Comparison of ENCODE assay signal across 20 cellular contexts in genomic region chr17:55443904-55444303, GRCh38. TPM values are rescaled to one million over a fixed set of nuclear protein-coding genes. Genes with fewer than 3 reads are reported as not detected.
DNase-seq lines count a peak whose midpoint lies in the region; TF ChIP-seq lines count a peak whose summit lies in the region.
"Had no signal": no experiment of that assay in that cellular context is flagged by ENCODE, and none has a peak within 500 bp of the region (broad histone marks: within the 10 kb centered on the region; RNA-seq: fewer than 3 reads in every experiment).

No MANE protein-coding gene starts in this region.

- H3K27ac Mint-ChIP-seq in immature natural killer cell (no peak overlapping the region), chondrocyte (ENCODE audit: unreplicated experiment) (no peak overlapping the region)
- H3K27ac Mint-ChIP-seq: CD8-positive, alpha-beta memory T cell had no signal

- H3K36me3 Mint-ChIP-seq in immature natural killer cell (peaks cover 0 to 3% (median 0%) of the 10 kb centered on the region in 3 donors), chondrocyte (ENCODE audit: low read depth) (no peaks in the 10 kb centered on the region)
- H3K36me3 Mint-ChIP-seq: CD8-positive, alpha-beta memory T cell had no signal

- H3K27ac ChIP-seq in OCI-LY3 (ENCODE audit: low read length), result peak overlapping the region; percentile 89; the same call in 1 of the 2 replicates
- peak overlapping the region; percentile 83 for H3K27ac ChIP-seq in hepatocyte
- peak overlapping the region; percentile 87 for H3K27ac ChIP-seq in rectal smooth muscle tissue (ENCODE audit: low read depth, low read length)
- H3K27ac ChIP-seq: BLaER1, KMS-11 had no signal

- H3K4me3 ChIP-seq in OCI-LY3 (ENCODE audit: low read length) (no peak overlapping the region), hepatocyte (no peak overlapping the region), rectal smooth muscle tissue (ENCODE audit: low read length) (no peak overlapping the region)
- H3K4me3 ChIP-seq: BLaER1, GM12878 had no signal

- H3K4me2 ChIP-seq in OCI-LY3 (ENCODE audit: low read length) (peak overlapping the region; percentile 83; the same call in 1 of the 2 replicates), hepatocyte (no peak overlapping the region)
- H3K4me2 ChIP-seq: BLaER1, KMS-11 had no signal

- no peaks in the 10 kb centered on the region for H3K9me3 ChIP-seq in OCI-LY3 (ENCODE audit: insufficient read depth, low read length)
- H3K9me3 ChIP-seq in hepatocyte (ENCODE audit: low read depth), result no peaks in the 10 kb centered on the region
- H3K9me3 ChIP-seq: BLaER1 had no signal

- H3K27me3 Mint-ChIP-seq in immature natural killer cell (ENCODE audit: low read depth in 3 of 3) (peaks cover 0 to 5% (median 3%) of the 10 kb centered on the region in 3 donors), chondrocyte (ENCODE audit: low read depth) (peaks cover 2% of the 10 kb centered on the region)

- no peaks in the 10 kb centered on the region for H4K20me1 ChIP-seq in OCI-LY3 (ENCODE audit: insufficient read depth, low read length)
- no peaks in the 10 kb centered on the region for H4K20me1 ChIP-seq in hepatocyte (ENCODE audit: insufficient read depth, poor library complexity, severe bottlenecking)
- H4K20me1 ChIP-seq: BLaER1 had no signal

- 63% methylated on average over 10 of the region's 10 CpGs for WGBS in hepatocyte (ENCODE audit: low lambda C conversion rate, missing lambda C conversion rate)

- H3K36me3 ChIP-seq in OCI-LY3 (replicated peaks; ENCODE audit: low read depth, low read length), result no peaks in the 10 kb centered on the region
- H3K36me3 ChIP-seq in hepatocyte (replicated peaks; ENCODE audit: insufficient read depth, low read depth), result no peaks in the 10 kb centered on the region
- H3K36me3 ChIP-seq in rectal smooth muscle tissue (ENCODE audit: control insufficient read depth, insufficient read depth, low read length), result no peaks in the 10 kb centered on the region
- H3K36me3 ChIP-seq: BLaER1 had no signal

- no peaks in the 10 kb centered on the region for H3K9me3 Mint-ChIP-seq in immature natural killer cell
- H3K9me3 Mint-ChIP-seq in chondrocyte (ENCODE audit: low read depth), result no peaks in the 10 kb centered on the region

- no peaks in the 10 kb centered on the region for H3K9me2 ChIP-seq in hepatocyte (replicated peaks; ENCODE audit: insufficient read depth)

- no peak overlapping the region for H2AFZ ChIP-seq in OCI-LY3 (ENCODE audit: low read depth, low read length)
- no peak overlapping the region for H2AFZ ChIP-seq in hepatocyte

- H3K4me1 ChIP-seq in OCI-LY3 (ENCODE audit: low read length) (peaks cover 50% of the 10 kb centered on the region), hepatocyte (ENCODE audit: insufficient read depth) (peaks cover 45% of the 10 kb centered on the region), rectal smooth muscle tissue (ENCODE audit: control insufficient read depth, insufficient read depth, low read length) (peaks cover 34% of the 10 kb centered on the region)

- H3K9ac ChIP-seq in OCI-LY3 (ENCODE audit: low read length) (peak overlapping the region; percentile 57; the same call in 1 of the 2 replicates), rectal smooth muscle tissue (ENCODE audit: low read length) (no peak overlapping the region)
- H3K9ac ChIP-seq: BLaER1, KMS-11 had no signal

- H3K27me3 ChIP-seq in OCI-LY3 (ENCODE audit: low read depth, low read length) (no peaks in the 10 kb centered on the region), hepatocyte (no peaks in the 10 kb centered on the region), rectal smooth muscle tissue (ENCODE audit: control insufficient read depth, insufficient read depth, low read length) (no peaks in the 10 kb centered on the region)
- H3K27me3 ChIP-seq: BLaER1 had no signal

- H3K4me1 Mint-ChIP-seq in immature natural killer cell, result no peaks in the 10 kb centered on the region
- peaks cover 5% of the 10 kb centered on the region for H3K4me1 Mint-ChIP-seq in chondrocyte (ENCODE audit: low read depth)
- H3K4me1 Mint-ChIP-seq: CD8-positive, alpha-beta memory T cell had no signal

- no peak for TF ChIP-seq CTCF in OCI-LY3 (IDR thresholded peaks at IDR 0.05; ENCODE audit: low read depth, low read length)
- no peak for TF ChIP-seq CTCF in hepatocyte (IDR thresholded peaks at IDR 0.05; ENCODE audit: poor library complexity)
- no peak for TF ChIP-seq CTCF in chondrocyte (IDR thresholded peaks at IDR 0.05)

- DNase-seq in hepatocyte (ENCODE audit: low spot score) (no peak), germinal center (ENCODE audit: low spot score) (no peak), kidney tubule cell (ENCODE audit: low spot score) (no peak), immature natural killer cell (no peak), chondrocyte (ENCODE audit: low spot score) (no peak)
- DNase-seq: CD8-positive, alpha-beta memory T cell; DND-41; GDM1; H7; NCI-H1048; NCI-H1436 treated with DMSO at 0.1 percent for 48 hours; NCI-H2081; NCI-H510A; NCI-H774; PC-3 had no signal

- H3K4me3 Mint-ChIP-seq in immature natural killer cell, result no peak overlapping the region
- H3K4me3 Mint-ChIP-seq in chondrocyte (ENCODE audit: unreplicated experiment), result no peak overlapping the region
- H3K4me3 Mint-ChIP-seq: CD8-positive, alpha-beta memory T cell had no signal

- no peaks in the 10 kb centered on the region for H3K79me2 ChIP-seq in OCI-LY3 (ENCODE audit: low read length)
- no peaks in the 10 kb centered on the region for H3K79me2 ChIP-seq in hepatocyte

RNA-seq across cellular contexts. Expression of gene MMD, which starts 22.3 kb away (rescaled TPM):
- total RNA-seq in hepatocyte, result 29.5 and 34.7 TPM in 2 replicates
- 19.4 and 26.9 TPM in 2 replicates for polyA plus RNA-seq in hepatocyte
- 10 to 100 TPM in 2 of 3 donors, 1 to 10 TPM in 1; 8.1 to 18.1 (median 14.2) TPM for polyA plus RNA-seq in immature natural killer cell
- total RNA-seq in chondrocyte, result 7.6 to 9.4 TPM (median 8.2 TPM) in 3 replicates
